Comparison of ENCODE assay signal across 22 cellular contexts in the genomic region with DNA sequence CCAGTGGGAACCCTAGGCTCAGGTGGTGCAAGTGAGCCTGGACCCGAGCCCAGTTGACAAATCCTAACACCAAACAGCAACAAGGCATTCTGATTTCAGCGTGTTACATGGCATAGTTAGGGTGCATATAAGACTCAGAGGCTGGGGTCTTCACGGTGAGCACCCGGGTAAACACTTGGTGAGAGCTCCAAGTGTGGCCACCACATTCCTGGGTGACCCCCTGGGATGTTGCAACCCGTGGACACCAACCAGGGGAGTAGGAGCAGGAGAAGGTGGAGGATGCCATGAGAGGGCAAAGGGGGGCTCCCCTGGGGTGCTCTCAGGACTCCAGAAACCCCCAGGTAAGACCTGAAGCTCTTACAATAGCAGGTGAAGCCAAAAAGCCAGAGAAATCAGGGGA.
"Had no signal": no experiment of that assay in that cellular context is flagged by ENCODE, and none has a peak within 500 bp of the region (broad histone marks: within the 10 kb centered on the region; RNA-seq: fewer than 3 reads in every experiment).

No MANE protein-coding gene starts in this region.

- DNase-seq: activated CD4-positive, alpha-beta T cell treated with anti-CD3 and anti-CD28 coated beads for 1 hour; activated CD4-positive, alpha-beta T cell treated with anti-CD3 and anti-CD28 coated beads, Interleukin-2, amount 10 ng/mL, durations not matched to agents 7 days and 5 days; activated CD8-positive, alpha-beta T cell treated with anti-CD3 and anti-CD28 coated beads, Interleukin-2, amount 10 ng/mL, durations not matched to agents 7 days and 5 days; central memory CD4-positive, alpha-beta T cell; foreskin keratinocyte; heart left ventricle; hypothalamus; immature natural killer cell; lower lobe of right lung; mesenchymal stem cell; stimulated activated CD4-positive, alpha-beta T cell treated with anti-CD3 and anti-CD28 coated beads, Interleukin-15, amount 100 ng/mL, for 24 hours; stimulated activated CD4-positive, alpha-beta T cell treated with anti-CD3 and anti-CD28 coated beads, Interleukin-2, amount 100 ng/mL, for 24 hours; stimulated activated naive CD4-positive, alpha-beta T cell; T-helper 17 cell; T1000; uterus had no signal

- H3K27ac ChIP-seq: breast epithelium, esophagus muscularis mucosa, foreskin keratinocyte, heart left ventricle, lower lobe of right lung, tibial nerve, uterus had no signal

- H3K27me3 ChIP-seq: breast epithelium, uterus had no signal

- H3K4me1 ChIP-seq: breast epithelium, esophagus muscularis mucosa, foreskin keratinocyte, heart left ventricle, lower lobe of right lung, tibial nerve, uterus had no signal

- H3K4me3 ChIP-seq: breast epithelium, esophagus muscularis mucosa, heart left ventricle, lower lobe of right lung, smooth muscle cell, tibial nerve, uterus had no signal

- H3K36me3 ChIP-seq: breast epithelium, esophagus muscularis mucosa, heart left ventricle, lower lobe of right lung, tibial nerve, uterus had no signal

- H3K9me3 ChIP-seq: breast epithelium, esophagus muscularis mucosa, lower lobe of right lung, uterus had no signal

- ATAC-seq: activated CD8-positive, alpha-beta T cell treated with anti-CD3 and anti-CD28 coated beads, Interleukin-2, amount 10 ng/mL, durations not matched to agents 7 days and 5 days; activated naive CD4-positive, alpha-beta T cell treated with anti-CD3 and anti-CD28 coated beads, Interleukin-2, amount 50 U/mL, for 72 hours; foreskin keratinocyte; heart left ventricle; lower lobe of right lung; naive thymus-derived CD8-positive, alpha-beta T cell; T-helper 17 cell had no signal
